ENCODE assay signal across 1 cellular context in genomic region chr22:29306830-29307657, GRCh38.
TF ChIP-seq lines count a peak whose summit lies in the region.

No MANE protein-coding gene starts in this region.

TF ChIP-seq in HEK293, 187 proteins besides CTCF, POLR2A, EP300 and RAD21 (continued from another document):
- TF ChIP-seq PRDM10 (tag by site-specific recombination; IDR thresholded peaks at IDR 0.05) (no peak), ZNF473 (tag by site-specific recombination; IDR thresholded peaks at IDR 0.05) (no peak), HOXC10 (CRISPR knock-in tag; IDR thresholded peaks at IDR 0.05) (no peak)
- TF ChIP-seq, protein P1, sequence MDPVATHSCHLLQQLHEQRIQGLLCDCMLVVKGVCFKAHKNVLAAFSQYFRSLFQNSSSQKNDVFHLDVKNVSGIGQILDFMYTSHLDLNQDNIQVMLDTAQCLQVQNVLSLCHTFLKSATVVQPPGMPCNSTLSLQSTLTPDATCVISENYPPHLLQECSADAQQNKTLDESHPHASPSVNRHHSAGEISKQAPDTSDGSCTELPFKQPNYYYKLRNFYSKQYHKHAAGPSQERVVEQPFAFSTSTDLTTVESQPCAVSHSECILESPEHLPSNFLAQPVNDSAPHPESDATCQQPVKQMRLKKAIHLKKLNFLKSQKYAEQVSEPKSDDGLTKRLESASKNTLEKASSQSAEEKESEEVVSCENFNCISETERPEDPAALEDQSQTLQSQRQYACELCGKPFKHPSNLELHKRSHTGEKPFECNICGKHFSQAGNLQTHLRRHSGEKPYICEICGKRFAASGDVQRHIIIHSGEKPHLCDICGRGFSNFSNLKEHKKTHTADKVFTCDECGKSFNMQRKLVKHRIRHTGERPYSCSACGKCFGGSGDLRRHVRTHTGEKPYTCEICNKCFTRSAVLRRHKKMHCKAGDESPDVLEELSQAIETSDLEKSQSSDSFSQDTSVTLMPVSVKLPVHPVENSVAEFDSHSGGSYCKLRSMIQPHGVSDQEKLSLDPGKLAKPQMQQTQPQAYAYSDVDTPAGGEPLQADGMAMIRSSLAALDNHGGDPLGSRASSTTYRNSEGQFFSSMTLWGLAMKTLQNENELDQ (tag by site-specific recombination; IDR thresholded peaks at IDR 0.05; ENCODE audit: low read depth), result no peak
